Comparison of ENCODE assay signal across 8 cellular contexts in the genomic region with DNA sequence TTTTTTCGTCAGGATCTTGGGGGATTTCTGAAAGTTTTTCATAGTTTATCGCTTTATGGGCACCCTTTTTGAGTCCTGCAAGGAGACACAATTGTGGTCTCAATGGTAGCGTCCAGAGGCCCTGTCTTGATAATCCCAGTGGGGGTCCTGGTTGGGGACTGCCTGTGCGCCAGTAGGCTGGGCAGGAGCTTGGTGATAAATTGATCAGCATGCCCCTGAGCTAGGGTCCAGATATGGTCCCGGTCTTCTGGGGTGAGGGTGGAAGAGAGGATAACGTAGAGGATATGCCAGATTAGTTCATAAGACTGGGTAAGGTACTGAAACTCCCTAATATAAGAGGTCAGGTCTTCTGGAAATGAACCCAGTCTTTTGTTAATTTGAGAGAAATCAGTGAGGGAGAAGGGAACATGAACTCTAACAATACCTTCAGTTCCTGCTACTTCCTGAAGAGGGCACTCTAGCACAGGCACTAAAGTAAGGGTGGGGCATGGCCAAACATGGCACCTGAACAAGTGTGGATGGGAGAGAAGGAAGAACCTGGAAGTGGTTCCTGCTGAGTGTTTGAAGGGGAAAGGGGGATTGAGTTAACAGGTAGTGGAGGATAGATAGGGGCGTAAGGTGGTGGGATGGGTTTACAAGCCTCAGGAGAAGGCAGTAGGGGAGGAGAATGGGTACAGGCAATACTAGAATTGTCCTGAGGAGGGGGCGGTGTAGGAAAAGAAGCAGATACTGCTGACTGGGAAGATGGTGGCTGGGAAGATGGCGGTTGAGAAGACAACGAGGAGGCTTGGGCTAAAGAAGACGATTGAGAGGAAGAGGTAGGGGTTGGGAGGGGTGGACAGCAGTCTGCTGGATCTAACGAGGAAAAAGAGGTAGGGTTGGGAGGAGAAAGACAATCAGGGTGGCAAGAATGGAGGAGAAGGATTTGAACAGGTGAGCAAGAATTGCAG. TPM values are rescaled to one million over a fixed set of nuclear protein-coding genes. Genes with fewer than 3 reads are reported as not detected.
DNase-seq lines count a peak whose midpoint lies in the region; ATAC-seq, FAIRE-seq and TF ChIP-seq lines count a peak whose summit lies in the region.

No MANE protein-coding gene starts in this region.

- ATAC-seq in HG02610 (IDR thresholded peaks at IDR 0.05; ENCODE audit: unreplicated experiment), result no peak

- TF ChIP-seq POLR2A in H54 (IDR thresholded peaks at IDR 0.05; ENCODE audit: low read depth, low read length) (no peak), erythroblast (IDR thresholded peaks at IDR 0.05; ENCODE audit: low read length) (no peak), spleen (IDR thresholded peaks at IDR 0.05) (no peak)

- H3K4me1 Mint-ChIP-seq in Caco-2 (ENCODE audit: low read depth, unreplicated experiment), result peaks cover 43% of the 10 kb centered on the region
- H3K4me1 Mint-ChIP-seq in activated CD4-positive, alpha-beta T cell treated with anti-CD3 and anti-CD28 coated beads, Interleukin-2, amount 10 ng/mL, durations not matched to agents 7 days and 5 days, result peaks cover 53% of the 10 kb centered on the region

- H3K27ac Mint-ChIP-seq in Caco-2 (ENCODE audit: unreplicated experiment), result peak overlapping the region; percentile 61
- H3K27ac Mint-ChIP-seq in activated CD4-positive, alpha-beta T cell treated with anti-CD3 and anti-CD28 coated beads, Interleukin-2, amount 10 ng/mL, durations not matched to agents 7 days and 5 days, result peak overlapping the region; percentile 31

- no TSS peak for BruUV-seq in Caco-2 (replicated peaks; lab: Mats Ljungman, UMichigan)

- peaks cover 36% of the 10 kb centered on the region for H3K4me1 ChIP-seq in Caco-2
- H3K4me1 ChIP-seq in spleen, result peaks cover 16 to 68% (median 30%) of the 10 kb centered on the region in 6 donors

- H3K27ac ChIP-seq in spleen, result no peak overlapping the region

- peak; percentile 53 to 79 for TF ChIP-seq CTCF in Caco-2 (IDR thresholded peaks at IDR 0.05; ENCODE audit: insufficient read depth in 1 of 2, low read depth in 1 of 2, low read length in 1 of 2, severe bottlenecking in 1 of 2, unreplicated experiment in 1 of 2)
- TF ChIP-seq CTCF in spleen (IDR thresholded peaks at IDR 0.05 in 8 of 11, conservative IDR thresholded peaks at IDR 0.05 in 3 of 11), result peak in 10 of 11 experiments; percentile 25 to 74 (median 61)

- peaks cover 10% of the 10 kb centered on the region for H3K9me3 Mint-ChIP-seq in Caco-2 (ENCODE audit: unreplicated experiment)
- no peaks in the 10 kb centered on the region for H3K9me3 Mint-ChIP-seq in activated CD4-positive, alpha-beta T cell treated with anti-CD3 and anti-CD28 coated beads, Interleukin-2, amount 10 ng/mL, durations not matched to agents 7 days and 5 days

- H3K27me3 Mint-ChIP-seq in Caco-2 (ENCODE audit: insufficient read depth, unreplicated experiment), result no peaks in the 10 kb centered on the region
- no peaks in the 10 kb centered on the region for H3K27me3 Mint-ChIP-seq in activated CD4-positive, alpha-beta T cell treated with anti-CD3 and anti-CD28 coated beads, Interleukin-2, amount 10 ng/mL, durations not matched to agents 7 days and 5 days

- H3K27me3 ChIP-seq in Caco-2 (replicated peaks; ENCODE audit: control insufficient read depth, insufficient read depth, low read length), result no peaks in the 10 kb centered on the region
- no peaks in the 10 kb centered on the region for H3K27me3 ChIP-seq in spleen (replicated peaks in 1 of 7)

- H3K36me3 Mint-ChIP-seq in Caco-2 (ENCODE audit: insufficient read depth, unreplicated experiment), result peaks cover 31% of the 10 kb centered on the region
- peaks cover 54% of the 10 kb centered on the region for H3K36me3 Mint-ChIP-seq in activated CD4-positive, alpha-beta T cell treated with anti-CD3 and anti-CD28 coated beads, Interleukin-2, amount 10 ng/mL, durations not matched to agents 7 days and 5 days (ENCODE audit: low read depth)

- 90 to 96% (median 94%) methylated on average over 12 of the region's 12 CpGs for WGBS in spleen, 5 donors

- H3K36me3 ChIP-seq in Caco-2 (ENCODE audit: control insufficient read depth, insufficient read depth, low read length) (no peaks in the 10 kb centered on the region; the same call in 1 of the 2 replicates), spleen (peaks cover 0 to 90% (median 25%) of the 10 kb centered on the region in 6 donors)

- intact Hi-C loops in Caco-2 (cut with micrococcal nuclease; ENCODE audit: unreplicated experiment), result loop anchor here (1.0 to 10.0 kb wide), 4 partner anchors 31 to 315 kb away; a partner anchor contains a TSS
- intact Hi-C loops in spleen (cut with DNase I; ENCODE audit: low total_unique reads), result no loop called here

- CTCF ChIA-PET in Caco-2 (lab: Charles Lee), result no interaction called here
- CTCF ChIA-PET in activated CD4-positive, alpha-beta T cell treated with anti-CD3 and anti-CD28 coated beads, Interleukin-2, amount 10 ng/mL, durations not matched to agents 7 days and 5 days (lab: Charles Lee), result interaction anchor here (0.7 to 1.4 kb wide), 5 partner anchors 9 to 239 kb away, joined by 3 to 5 read pairs (median 3); a partner anchor contains a TSS

- H3K9me3 ChIP-seq in Caco-2, result no peaks in the 10 kb centered on the region
- no peaks in the 10 kb centered on the region for H3K9me3 ChIP-seq in spleen

- DNase-seq in Caco-2 (peak; percentile 69 to 74), H54 (ENCODE audit: insufficient read length, low spot score) (peak; percentile 34), NCI-H446 treated with DMSO at 0.1 percent for 48 hours (lab: John Stamatoyannopoulos, UW) (peak; percentile 7), erythroblast (lab: John Stamatoyannopoulos, UW) (peak; percentile 73 to 82), spleen (no peak), GOT3 (lab: John Stamatoyannopoulos, UW) (no peak)
- DNase-seq in activated CD4-positive, alpha-beta T cell treated with anti-CD3 and anti-CD28 coated beads, Interleukin-2, amount 10 ng/mL, durations not matched to agents 7 days and 5 days, result peak; percentile 75

- H3K4me3 ChIP-seq in Caco-2 (ENCODE audit: low read depth, low read length), result no peak overlapping the region
- H3K4me3 ChIP-seq in spleen, result no peak overlapping the region

- POLR2A ChIA-PET in Caco-2 (lab: Charles Lee), result no interaction called here
- POLR2A ChIA-PET in activated CD4-positive, alpha-beta T cell treated with anti-CD3 and anti-CD28 coated beads, Interleukin-2, amount 10 ng/mL, durations not matched to agents 7 days and 5 days (lab: Charles Lee), result no interaction called here

- peak; percentile 65 for FAIRE-seq in H54 (lab: Jason Lieb, UNC)

- H3K4me3 Mint-ChIP-seq in Caco-2 (ENCODE audit: unreplicated experiment), result no peak overlapping the region
- H3K4me3 Mint-ChIP-seq in activated CD4-positive, alpha-beta T cell treated with anti-CD3 and anti-CD28 coated beads, Interleukin-2, amount 10 ng/mL, durations not matched to agents 7 days and 5 days, result no peak overlapping the region

RNA-seq across cellular contexts. Expression of a gene that starts 33.8 kb away (rescaled TPM):
- total RNA-seq in Caco-2 (2022), result 3.1 and 4.1 TPM in 2 replicates
- total RNA-seq in activated CD4-positive, alpha-beta T cell treated with anti-CD3 and anti-CD28 coated beads, Interleukin-2, amount 10 ng/mL, durations not matched to agents 7 days and 5 days, result 10 to 100 TPM; 29.5 to 32.0 TPM
- 10 to 100 TPM; 10.0 to 27.2 (median 16.4) TPM for total RNA-seq in spleen
- 10 to 100 TPM; 28.9 to 44.5 (median 36.5) TPM for polyA plus RNA-seq in spleen

RNA-seq across cellular contexts. Expression of a gene that starts 46.8 kb away (rescaled TPM):
- 53.6 and 53.7 TPM in 2 replicates for total RNA-seq in Caco-2 (2022)
- 10 to 100 TPM; 48.4 to 50.8 TPM for total RNA-seq in activated CD4-positive, alpha-beta T cell treated with anti-CD3 and anti-CD28 coated beads, Interleukin-2, amount 10 ng/mL, durations not matched to agents 7 days and 5 days
- 10 to 100 TPM; 35.9 to 52.0 (median 44.6) TPM for total RNA-seq in spleen
- 10 to 100 TPM; 29.7 to 42.6 (median 35.0) TPM for polyA plus RNA-seq in spleen

Comparison
In these comparisons a context has a peak if more than half of its experiments do, and no peak if none do; other contexts are left out.
1. DNase-seq: peak in Caco-2 (2 of 2), H54 (single experiment), NCI-H446 treated with DMSO at 0.1 percent for 48 hours (single experiment), activated CD4-positive, alpha-beta T cell treated with anti-CD3 and anti-CD28 coated beads, Interleukin-2, amount 10 ng/mL, durations not matched to agents 7 days and 5 days (single experiment) and erythroblast (2 of 2); none in spleen (single experiment) and GOT3 (single experiment).